ENCODE assay signal across 9 cellular contexts in the genomic region with DNA sequence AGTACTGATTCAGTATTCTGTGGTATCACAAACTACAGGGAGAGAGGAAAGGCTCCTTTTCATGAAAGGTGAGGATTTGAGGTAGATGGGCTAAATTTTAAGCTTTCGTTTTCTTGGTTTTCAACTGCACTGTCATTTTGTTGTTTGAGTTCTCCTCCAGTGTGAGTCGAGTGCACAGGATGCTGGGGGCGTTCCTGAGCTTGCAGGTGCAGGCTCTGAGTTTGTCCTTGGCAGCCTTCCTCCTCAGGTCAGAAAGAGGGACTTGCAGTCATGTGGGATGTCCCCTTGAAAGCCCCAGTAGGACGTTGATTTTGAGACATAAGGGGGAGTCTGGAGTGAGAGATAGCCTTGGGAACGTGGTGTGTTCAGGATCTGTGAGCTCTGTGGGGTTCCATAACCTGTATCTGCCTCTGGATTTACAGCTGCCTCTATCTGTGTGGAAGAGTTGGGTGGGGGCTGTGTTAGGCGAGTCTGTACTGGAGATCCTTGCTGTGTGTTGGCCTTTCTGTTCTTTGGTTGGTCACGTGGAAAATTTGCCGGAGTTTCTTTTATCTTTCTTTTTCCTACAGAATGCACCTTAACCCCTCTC. TPM values are rescaled to one million over a fixed set of nuclear protein-coding genes. Genes with fewer than 3 reads are reported as not detected.
DNase-seq lines count a peak whose midpoint lies in the region; ATAC-seq and TF ChIP-seq lines count a peak whose summit lies in the region.
"Had no signal": no experiment of that assay in that cellular context is flagged by ENCODE, and none has a peak within 500 bp of the region (broad histone marks: within the 10 kb centered on the region; RNA-seq: fewer than 3 reads in every experiment).

No MANE protein-coding gene starts in this region.

- TF ChIP-seq CTCF in parathyroid adenoma (IDR thresholded peaks at IDR 0.05) (no peak), mucosa of descending colon (IDR thresholded peaks at IDR 0.05) (no peak)

- H3K4me1 ChIP-seq in parathyroid adenoma, result peaks cover 53% of the 10 kb centered on the region
- no peaks in the 10 kb centered on the region for H3K4me1 ChIP-seq in mucosa of descending colon (ENCODE audit: low read depth)
- H3K4me1 ChIP-seq: SJSA1 had no signal

- H3K4me2 ChIP-seq in parathyroid adenoma (ENCODE audit: low read length), result no peak overlapping the region

- intact Hi-C loops in mucosa of descending colon (cut with DNase I, micrococcal nuclease), result no loop called here

- H2AFZ ChIP-seq in parathyroid adenoma, result no peak overlapping the region

- H3K79me2 ChIP-seq in parathyroid adenoma, result peaks cover 8% of the 10 kb centered on the region

- ATAC-seq in GM18517 (IDR thresholded peaks at IDR 0.05; ENCODE audit: unreplicated experiment), result peak; percentile 40
- peak; percentile 48 for ATAC-seq in GM21786 (IDR thresholded peaks at IDR 0.05; ENCODE audit: unreplicated experiment)
- no peak for ATAC-seq in HG02884 (IDR thresholded peaks at IDR 0.05; ENCODE audit: unreplicated experiment)
- no peak for ATAC-seq in mucosa of descending colon

- no peaks in the 10 kb centered on the region for H3K9me3 ChIP-seq in parathyroid adenoma (ENCODE audit: control insufficient read depth, low read length)
- no peaks in the 10 kb centered on the region for H3K9me3 ChIP-seq in mucosa of descending colon
- H3K9me3 ChIP-seq: SJSA1 had no signal

- peak; percentile 38 to 50 for DNase-seq in activated T-cell treated with anti-CD3 and anti-CD28 coated beads, Interleukin-2, amount 50 U/mL, for 48 hours
- DNase-seq in NCI-H524 (lab: John Stamatoyannopoulos, UW) (no peak), mucosa of descending colon (no peak)
- DNase-seq: NCI-H2171 had no signal

- H3K4me3 ChIP-seq in parathyroid adenoma (ENCODE audit: low read depth, low read length) (no peak overlapping the region), mucosa of descending colon (no peak overlapping the region)
- H3K4me3 ChIP-seq: SJSA1 had no signal

- H3K27me3 ChIP-seq in parathyroid adenoma (ENCODE audit: control insufficient read depth, insufficient read depth, low read length), result no peaks in the 10 kb centered on the region
- H3K27me3 ChIP-seq: SJSA1 had no signal

- no peak overlapping the region for H3K9ac ChIP-seq in parathyroid adenoma

- H3K27ac ChIP-seq in parathyroid adenoma, result peak overlapping the region; percentile 53
- H3K27ac ChIP-seq: SJSA1 had no signal

- H3K36me3 ChIP-seq in parathyroid adenoma (ENCODE audit: control insufficient read depth, insufficient read depth, low read length) (no peaks in the 10 kb centered on the region), mucosa of descending colon (ENCODE audit: low read depth) (no peaks in the 10 kb centered on the region)

RNA-seq across cellular contexts. Expression of gene ZNF664, which starts 33.7 kb away (rescaled TPM):
- total RNA-seq in mucosa of descending colon, result 100 to 1,000 TPM; 101 to 132 (median 101) TPM

RNA-seq across cellular contexts. Expression of gene CCDC92, which starts 34.0 kb away (rescaled TPM):
- 10 to 100 TPM; 17.7 to 47.2 (median 25.6) TPM for total RNA-seq in mucosa of descending colon

Comparison
In these comparisons a context has a peak if more than half of its experiments do, and no peak if none do; other contexts are left out.
1. ATAC-seq: peak in GM18517 (single experiment) and GM21786 (single experiment); none in HG02884 (single experiment) and mucosa of descending colon (single experiment).
2. DNase-seq: peak in activated T-cell treated with anti-CD3 and anti-CD28 coated beads, Interleukin-2, amount 50 U/mL, for 48 hours (2 of 2); none in NCI-H524 (0 of 2) and mucosa of descending colon (0 of 3).